In genomic region chr12:49555631-49556390, GRCh38 we compare ENCODE assay signal across 2 cellular contexts.
TF ChIP-seq lines count a peak whose summit lies in the region.

No MANE protein-coding gene starts in this region.

TF ChIP-seq in A549, 52 proteins besides CTCF, POLR2A, EP300 and RAD21:
- no peak for TF ChIP-seq SREBF2 (IDR thresholded peaks at IDR 0.05)
- no peak for TF ChIP-seq ZC3H11A (IDR thresholded peaks at IDR 0.05)
- TF ChIP-seq ZFP36 (IDR thresholded peaks at IDR 0.05; ENCODE audit: borderline replicate concordance, partially characterized antibody), result peak; percentile 67

TF ChIP-seq in GM12878, 131 proteins besides CTCF, POLR2A, EP300 and RAD21:
- peak; percentile 12 for TF ChIP-seq BCL3 (IDR thresholded peaks at IDR 0.05; ENCODE audit: borderline replicate concordance, insufficient read depth, low read depth, low read length, poor library complexity, severe bottlenecking)
- TF ChIP-seq E2F8 (IDR thresholded peaks at IDR 0.05; ENCODE audit: low read depth, partially characterized antibody), result no peak
- TF ChIP-seq KLF5 (IDR thresholded peaks at IDR 0.05; ENCODE audit: partially characterized antibody), result no peak
- no peak for TF ChIP-seq ZNF384 (IDR thresholded peaks at IDR 0.05; ENCODE audit: borderline replicate concordance, low read depth, low read length)
- no peak for TF ChIP-seq JUNB (IDR thresholded peaks at IDR 0.05)
